In the genomic region with DNA sequence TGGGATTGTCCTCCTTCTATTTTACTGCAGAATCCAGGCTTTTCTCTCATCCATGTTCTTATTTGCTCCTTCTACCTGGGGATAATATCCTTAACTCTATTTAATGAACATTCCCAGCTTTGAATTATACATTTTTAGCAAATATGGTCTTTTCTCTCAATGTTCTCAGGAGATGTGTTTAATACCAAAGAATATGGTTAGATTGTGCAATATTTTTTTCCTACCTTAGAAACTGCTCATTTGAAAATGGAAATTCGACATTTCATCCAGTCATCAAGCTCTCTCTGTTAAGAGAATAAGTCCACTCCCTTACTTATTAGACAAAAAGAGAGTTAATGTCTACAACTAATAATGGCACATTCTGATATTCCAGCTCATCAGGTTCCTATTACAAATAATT, we compare ENCODE assay signal across 36 cellular contexts.
"Had no signal": no experiment of that assay in that cellular context is flagged by ENCODE, and none has a peak within 500 bp of the region (broad histone marks: within the 10 kb centered on the region; RNA-seq: fewer than 3 reads in every experiment).

No MANE protein-coding gene starts in this region.

- DNase-seq: Karpas-422, Kasumi-1, MG63, MM.1S, MV-4-11, NCI-H1048, NCI-H1092, NCI-H1092 treated with DMSO at 0.1 percent for 48 hours, NCI-H1105, NCI-H1105 treated with DMSO at 0.1 percent for 48 hours, NCI-H1417, NCI-H1417 treated with DMSO at 0.1 percent for 48 hours, NCI-H1436, NCI-H1436 treated with DMSO at 0.1 percent for 48 hours, NCI-H146, NCI-H1694, NCI-H1694 treated with DMSO at 0.1 percent for 48 hours, NCI-H187 treated with DMSO at 0.1 percent for 48 hours, NCI-H1930, NCI-H2029, NCI-H2029 treated with DMSO at 0.1 percent for 48 hours, NCI-H2081, NCI-H2081 treated with DMSO at 0.1 percent for 48 hours, NCI-H2107, NCI-H2171, NCI-H2171 treated with DMSO at 0.1 percent for 48 hours, NCI-H2227 treated with DMSO at 0.1 percent for 48 hours, NCI-H226, NCI-H345, NCI-H446, NCI-H446 treated with DMSO at 0.1 percent for 48 hours, NCI-H510A, NCI-H510A treated with DMSO at 0.1 percent for 48 hours, NCI-H524, NCI-H524 treated with DMSO at 0.1 percent for 48 hours, NCI-H526 had no signal

- H3K9me3 ChIP-seq: MG63 had no signal

- H3K36me3 ChIP-seq: MG63 had no signal

- H3K4me3 ChIP-seq: MG63 had no signal

- H3K27me3 ChIP-seq: MG63 had no signal
